In genomic region chr9:134742822-134743221, GRCh38 we compare ENCODE assay signal across 1 cellular context.
TF ChIP-seq lines count a peak whose summit lies in the region.

No MANE protein-coding gene starts in this region.

TF ChIP-seq in HepG2, 621 proteins besides CTCF, POLR2A, EP300 and RAD21:
- TF ChIP-seq LBX2 (CRISPR knock-in tag; IDR thresholded peaks at IDR 0.05; ENCODE audit: borderline replicate concordance) (no peak), RBM39 (IDR thresholded peaks at IDR 0.05; ENCODE audit: low read depth, low read length, poor library complexity, severe bottlenecking) (no peak), ZNF431 (CRISPR knock-in tag; IDR thresholded peaks at IDR 0.05; ENCODE audit: borderline replicate concordance, low read depth) (no peak), THAP7 (CRISPR knock-in tag; IDR thresholded peaks at IDR 0.05) (no peak), ZSCAN12 (CRISPR knock-in tag; IDR thresholded peaks at IDR 0.05) (no peak), MNT (IDR thresholded peaks at IDR 0.05) (no peak), ZNF512B (CRISPR knock-in tag; IDR thresholded peaks at IDR 0.05; ENCODE audit: borderline replicate concordance) (no peak), SRF (IDR thresholded peaks at IDR 0.05; ENCODE audit: low read depth, low read length) (no peak), ZNF720 (CRISPR knock-in tag; IDR thresholded peaks at IDR 0.05) (no peak), PHF21A (CRISPR knock-in tag; IDR thresholded peaks at IDR 0.05) (no peak), RERE (CRISPR knock-in tag; IDR thresholded peaks at IDR 0.05; ENCODE audit: low read depth) (no peak), YEATS2 (CRISPR knock-in tag; IDR thresholded peaks at IDR 0.05; ENCODE audit: borderline replicate concordance) (no peak), STAT5B (CRISPR knock-in tag; IDR thresholded peaks at IDR 0.05) (no peak), SUZ12 (IDR thresholded peaks at IDR 0.05; ENCODE audit: low read depth, low read length) (no peak), KDM6A (CRISPR knock-in tag; IDR thresholded peaks at IDR 0.05; ENCODE audit: low read depth) (no peak), SMARCC2 (IDR thresholded peaks at IDR 0.05) (no peak), TBX2 (CRISPR knock-in tag; IDR thresholded peaks at IDR 0.05; ENCODE audit: borderline replicate concordance) (no peak), ZNF292 (CRISPR knock-in tag; IDR thresholded peaks at IDR 0.05; ENCODE audit: borderline replicate concordance, low read depth) (no peak), ZHX1 (CRISPR knock-in tag; IDR thresholded peaks at IDR 0.05; ENCODE audit: low read depth) (no peak)
TF ChIP-seq in HepG2: peak in this region for 0.
